In genomic region chr4:14289708-14290107, GRCh38 we compare ENCODE assay signal across 29 cellular contexts.
DNase-seq lines count a peak whose midpoint lies in the region; ATAC-seq and TF ChIP-seq lines count a peak whose summit lies in the region.
"Had no signal": no experiment of that assay in that cellular context is flagged by ENCODE, and none has a peak within 500 bp of the region (broad histone marks: within the 10 kb centered on the region; RNA-seq: fewer than 3 reads in every experiment).

No MANE protein-coding gene starts in this region.

- H3K4me3 Mint-ChIP-seq in HFFc6, result peak overlapping the region; percentile 29
- H3K4me3 Mint-ChIP-seq: activated naive CD8-positive, alpha-beta T cell treated with anti-CD3 and anti-CD28 coated beads for 36 hours; activated T-cell treated with anti-CD3 and anti-CD28 coated beads, Interleukin-2, amount 50 U/mL, for 24 hours; central memory CD8-positive, alpha-beta T cell; immature natural killer cell; neural crest cell; T-helper 1 cell treated with Interleukin-12 subunit alpha and Interleukin-12 subunit beta and Interleukin-4 antibody, amounts not matched to agents 30 μg/mL and 1 μg/mL, for 36 hours had no signal

- no peaks in the 10 kb centered on the region for H3K27me3 Mint-ChIP-seq in HFFc6 (ENCODE audit: insufficient read depth)
- H3K27me3 Mint-ChIP-seq: activated naive CD8-positive, alpha-beta T cell treated with anti-CD3 and anti-CD28 coated beads for 36 hours; central memory CD8-positive, alpha-beta T cell had no signal

- H3K9me3 Mint-ChIP-seq in HFFc6, result no peaks in the 10 kb centered on the region; the same call in 1 of the 2 replicates

- H3K9me3 ChIP-seq in RWPE2 (ENCODE audit: severe bottlenecking), result no peaks in the 10 kb centered on the region
- H3K9me3 ChIP-seq: pancreas, thyroid gland had no signal

- no peak overlapping the region; the same call in 1 of the 2 replicates for H3K27ac Mint-ChIP-seq in HFFc6
- H3K27ac Mint-ChIP-seq: activated naive CD8-positive, alpha-beta T cell treated with anti-CD3 and anti-CD28 coated beads for 36 hours; activated T-cell treated with anti-CD3 and anti-CD28 coated beads, Interleukin-2, amount 50 U/mL, for 24 hours; immature natural killer cell; T-helper 1 cell treated with Interleukin-12 subunit alpha and Interleukin-12 subunit beta and Interleukin-4 antibody, amounts not matched to agents 30 μg/mL and 1 μg/mL, for 36 hours had no signal

- H3K36me3 Mint-ChIP-seq in HFFc6 (ENCODE audit: low read depth), result peaks cover 5% of the 10 kb centered on the region; the same call in 1 of the 2 replicates
- H3K36me3 Mint-ChIP-seq: activated naive CD8-positive, alpha-beta T cell treated with anti-CD3 and anti-CD28 coated beads for 36 hours; immature natural killer cell had no signal

- H3K27ac ChIP-seq in RWPE2 (ENCODE audit: poor library complexity, severe bottlenecking), result peak overlapping the region; percentile 76
- peak overlapping the region; percentile 77 for H3K27ac ChIP-seq in epithelial cell of prostate
- H3K27ac ChIP-seq: left lung, pancreas, PC-9, right atrium auricular region, stomach, thyroid gland had no signal

- peaks cover 16% of the 10 kb centered on the region for H3K4me1 ChIP-seq in RWPE2 (ENCODE audit: insufficient read depth, poor library complexity, severe bottlenecking)
- H3K4me1 ChIP-seq: left lung, pancreas, right atrium auricular region, stomach, thyroid gland had no signal

- no peak for DNase-seq in HFFc6
- DNase-seq in RWPE2 (ENCODE audit: low spot score), result no peak
- peak; percentile 57 for DNase-seq in epithelial cell of prostate (ENCODE audit: low read depth, low spot score)
- DNase-seq in renal cortical epithelial cell (ENCODE audit: low read depth), result peak; percentile 64
- DNase-seq in NCI-H1930 (lab: John Stamatoyannopoulos, UW), result no peak
- DNase-seq in DMS53 treated with DMSO at 0.1 percent for 48 hours (lab: John Stamatoyannopoulos, UW; ENCODE audit: unreplicated experiment), result no peak
- DNase-seq in superior temporal gyrus (ENCODE audit: extremely low spot score), result no peak
- DNase-seq: activated CD4-positive, CD25-positive, alpha-beta regulatory T cell; activated effector memory CD4-positive, alpha-beta T cell treated with anti-CD3 and anti-CD28 coated beads, Interleukin-2, amount 50 U/mL, for 16 hours; activated naive CD8-positive, alpha-beta T cell treated with anti-CD3 and anti-CD28 coated beads for 36 hours; activated T-cell treated with anti-CD3 and anti-CD28 coated beads, Interleukin-2, amount 50 U/mL, for 24 hours; aorta; immature natural killer cell; KG1; left lung; NCI-H1436; NCI-H2081 treated with DMSO at 0.1 percent for 48 hours; NCI-H345; NCI-H69; pancreas; Right ventricle myocardium superior; stomach; thyroid gland had no signal

- H3K4me1 Mint-ChIP-seq in HFFc6 (ENCODE audit: low read depth), result peaks cover 31% of the 10 kb centered on the region
- H3K4me1 Mint-ChIP-seq: activated naive CD8-positive, alpha-beta T cell treated with anti-CD3 and anti-CD28 coated beads for 36 hours; central memory CD8-positive, alpha-beta T cell; immature natural killer cell had no signal

- H3K36me3 ChIP-seq in RWPE2 (ENCODE audit: low read depth), result no peaks in the 10 kb centered on the region
- H3K36me3 ChIP-seq: left lung, pancreas, right atrium auricular region, stomach, thyroid gland had no signal

- no peaks in the 10 kb centered on the region for H3K27me3 ChIP-seq in RWPE2 (ENCODE audit: insufficient read depth, poor library complexity, severe bottlenecking)
- H3K27me3 ChIP-seq: left lung, pancreas, right atrium auricular region, stomach, thyroid gland had no signal

- H3K4me3 ChIP-seq in RWPE2 (ENCODE audit: severe bottlenecking), result no peak overlapping the region
- H3K4me3 ChIP-seq: left lung, pancreas, PC-9, right atrium auricular region, stomach, thyroid gland had no signal

- TF ChIP-seq CTCF in HFFc6 (IDR thresholded peaks at IDR 0.05), result no peak
- no peak for TF ChIP-seq CTCF in RWPE2 (IDR thresholded peaks at IDR 0.05; ENCODE audit: poor library complexity, severe bottlenecking)

- peak; percentile 93 for ATAC-seq in RWPE2 (ENCODE audit: low read depth)
- ATAC-seq: left lung, pancreas, SK-N-SH treated with all-trans-retinoic acid at 6 μM for 48 hours had no signal

Comparison
In these comparisons a context has a peak if more than half of its experiments do, and no peak if none do; other contexts are left out.
1. DNase-seq: peak in epithelial cell of prostate (single experiment) and renal cortical epithelial cell (single experiment); none in HFFc6 (single experiment), RWPE2 (single experiment), NCI-H1930 (0 of 2), DMS53 treated with DMSO at 0.1 percent for 48 hours (single experiment) and superior temporal gyrus (single experiment).